Comparison of ENCODE assay signal across 8 cellular contexts in the genomic region with DNA sequence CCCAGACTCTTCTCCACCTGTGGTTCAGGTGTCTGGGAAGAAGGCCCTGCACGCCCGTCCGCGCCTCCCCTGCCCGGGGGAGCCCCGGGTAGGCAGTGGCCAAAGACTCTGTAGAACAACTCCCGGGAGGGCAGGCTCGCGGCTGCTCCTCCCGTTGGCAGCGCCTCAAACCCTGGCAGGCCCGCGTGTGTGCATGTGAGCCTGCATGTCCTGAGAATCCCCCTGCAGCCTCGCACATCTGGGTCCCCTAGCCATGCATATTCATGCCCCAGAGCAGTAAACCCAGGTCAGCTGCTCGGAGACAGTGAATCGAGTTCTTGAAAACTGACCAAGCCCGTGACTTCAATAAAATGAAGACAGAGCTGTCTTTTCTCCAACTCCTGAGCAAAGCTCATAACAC.
A peak's percentile ranks its signal among the peaks of the same experiment; 100 is the strongest.
DNase-seq lines count a peak whose midpoint lies in the region; ATAC-seq and TF ChIP-seq lines count a peak whose summit lies in the region.

No MANE protein-coding gene starts in this region.

- H3K36me3 Mint-ChIP-seq in activated CD4-positive, alpha-beta memory T cell treated with anti-CD3 and anti-CD28 coated beads for 36 hours: peaks cover 2% of the 10 kb centered on the region
- H3K36me3 Mint-ChIP-seq in activated CD4-positive, alpha-beta memory T cell treated with anti-CD3 and anti-CD28 coated beads, Interleukin-2, amount 10 ng/mL, durations not matched to agents 7 days and 5 days (ENCODE audit: low read depth): no peaks in the 10 kb centered on the region
- no peaks in the 10 kb centered on the region for H3K36me3 Mint-ChIP-seq in endodermal cell (ENCODE audit: low read depth)
- no peaks in the 10 kb centered on the region for H3K36me3 Mint-ChIP-seq in memory B cell

- H3K4me3 Mint-ChIP-seq in activated CD4-positive, alpha-beta memory T cell treated with anti-CD3 and anti-CD28 coated beads for 36 hours: peak overlapping the region; percentile 71
- H3K4me3 Mint-ChIP-seq in activated CD4-positive, alpha-beta memory T cell treated with anti-CD3 and anti-CD28 coated beads, Interleukin-2, amount 10 ng/mL, durations not matched to agents 7 days and 5 days: no peak overlapping the region
- H3K4me3 Mint-ChIP-seq in endodermal cell (peak overlapping the region; percentile 56), memory B cell (peak overlapping the region; percentile 78)

- H3K27ac ChIP-seq in endodermal cell (ENCODE audit: low read depth, low read length) (peak overlapping the region; percentile 79), thyroid gland (peak overlapping the region; percentile 24 to 82 (median 71))

- H3K4me3 ChIP-seq in endodermal cell (ENCODE audit: low read length): no peak overlapping the region
- H3K4me3 ChIP-seq in thyroid gland (replicated peaks in 1 of 3): peak overlapping the region in 1 of 3 donors; percentile 24

- H3K4me1 ChIP-seq in endodermal cell (ENCODE audit: control insufficient read depth, insufficient read depth, low read length) (peaks cover 23% of the 10 kb centered on the region), thyroid gland (peaks cover 24 to 54% of the 10 kb centered on the region in 2 donors)

- H3K27ac Mint-ChIP-seq in activated CD4-positive, alpha-beta memory T cell treated with anti-CD3 and anti-CD28 coated beads for 36 hours: no peak overlapping the region
- H3K27ac Mint-ChIP-seq in activated CD4-positive, alpha-beta memory T cell treated with anti-CD3 and anti-CD28 coated beads, Interleukin-2, amount 10 ng/mL, durations not matched to agents 7 days and 5 days: no peak overlapping the region
- H3K27ac Mint-ChIP-seq in endodermal cell (no peak overlapping the region), memory B cell (no peak overlapping the region)

- WGBS in endodermal cell (ENCODE audit: insufficient coverage in 1 of 2, insufficient read length in 1 of 2), 2 experiments: 38 to 57% methylated on average over 15 to 17 of the region's 17 CpGs
- 4 to 12% methylated on average over 6 to 12 of the region's 17 CpGs for WGBS in thyroid gland, 2 donors

- H3K27me3 Mint-ChIP-seq in activated CD4-positive, alpha-beta memory T cell treated with anti-CD3 and anti-CD28 coated beads for 36 hours: peaks cover 71% of the 10 kb centered on the region
- peaks cover 69% of the 10 kb centered on the region for H3K27me3 Mint-ChIP-seq in activated CD4-positive, alpha-beta memory T cell treated with anti-CD3 and anti-CD28 coated beads, Interleukin-2, amount 10 ng/mL, durations not matched to agents 7 days and 5 days
- H3K27me3 Mint-ChIP-seq in endodermal cell (ENCODE audit: insufficient read depth): no peaks in the 10 kb centered on the region
- H3K27me3 Mint-ChIP-seq in memory B cell: peaks cover 27% of the 10 kb centered on the region

- H3K9me3 ChIP-seq in endodermal cell (ENCODE audit: control insufficient read depth, low read length) (no peaks in the 10 kb centered on the region), thyroid gland (no peaks in the 10 kb centered on the region)

- intact Hi-C loops in activated CD4-positive, alpha-beta memory T cell treated with anti-CD3 and anti-CD28 coated beads for 36 hours (cut with micrococcal nuclease): no loop called here
- intact Hi-C loops in thyroid gland (cut with DNase I): no loop called here

- CTCF ChIA-PET in activated CD4-positive, alpha-beta memory T cell treated with anti-CD3 and anti-CD28 coated beads for 36 hours (lab: Charles Lee): interaction anchor here (1.1 kb wide), 1 partner anchor 162 kb away, joined by 3 read pairs; no protein-coding TSS in a partner anchor
- CTCF ChIA-PET in activated CD4-positive, alpha-beta memory T cell treated with anti-CD3 and anti-CD28 coated beads, Interleukin-2, amount 10 ng/mL, durations not matched to agents 7 days and 5 days (lab: Charles Lee): interaction anchor here (1.1 kb wide), 1 partner anchor 8 kb away, joined by 4 read pairs; no protein-coding TSS in a partner anchor

- H3K9me3 Mint-ChIP-seq in activated CD4-positive, alpha-beta memory T cell treated with anti-CD3 and anti-CD28 coated beads for 36 hours: no peaks in the 10 kb centered on the region
- no peaks in the 10 kb centered on the region for H3K9me3 Mint-ChIP-seq in activated CD4-positive, alpha-beta memory T cell treated with anti-CD3 and anti-CD28 coated beads, Interleukin-2, amount 10 ng/mL, durations not matched to agents 7 days and 5 days
- H3K9me3 Mint-ChIP-seq in endodermal cell (no peaks in the 10 kb centered on the region), memory B cell (no peaks in the 10 kb centered on the region)

- TF ChIP-seq CTCF in endodermal cell (conservative IDR thresholded peaks at IDR 0.05) (no peak), thyroid gland (IDR thresholded peaks at IDR 0.05) (no peak)

- H3K36me3 ChIP-seq in endodermal cell (ENCODE audit: control insufficient read depth, insufficient read depth, low read length): no peaks in the 10 kb centered on the region
- no peaks in the 10 kb centered on the region for H3K36me3 ChIP-seq in thyroid gland

- no peaks in the 10 kb centered on the region for H3K27me3 ChIP-seq in endodermal cell (ENCODE audit: control insufficient read depth, insufficient read depth, low read length, poor library complexity, severe bottlenecking)
- no peaks in the 10 kb centered on the region for H3K27me3 ChIP-seq in thyroid gland

- peaks cover 7% of the 10 kb centered on the region for H3K4me1 Mint-ChIP-seq in activated CD4-positive, alpha-beta memory T cell treated with anti-CD3 and anti-CD28 coated beads for 36 hours (ENCODE audit: low read depth)
- peaks cover 4% of the 10 kb centered on the region for H3K4me1 Mint-ChIP-seq in activated CD4-positive, alpha-beta memory T cell treated with anti-CD3 and anti-CD28 coated beads, Interleukin-2, amount 10 ng/mL, durations not matched to agents 7 days and 5 days
- H3K4me1 Mint-ChIP-seq in endodermal cell: peaks cover 68% of the 10 kb centered on the region
- peaks cover 6% of the 10 kb centered on the region for H3K4me1 Mint-ChIP-seq in memory B cell

- POLR2A ChIA-PET in activated CD4-positive, alpha-beta memory T cell treated with anti-CD3 and anti-CD28 coated beads for 36 hours (lab: Charles Lee): interaction anchor here (1.3 to 1.6 kb wide), 2 partner anchors 29 to 30 kb away, joined by 3 to 4 read pairs; no protein-coding TSS in a partner anchor
- POLR2A ChIA-PET in activated CD4-positive, alpha-beta memory T cell treated with anti-CD3 and anti-CD28 coated beads, Interleukin-2, amount 10 ng/mL, durations not matched to agents 7 days and 5 days (lab: Charles Lee): interaction anchor here (1.8 kb wide), 1 partner anchor 30 kb away, joined by 7 read pairs; no protein-coding TSS in a partner anchor

- TF ChIP-seq POLR2A in thyroid gland (IDR thresholded peaks at IDR 0.05): peak in 1 of 2 donors; percentile 38

- DNase-seq in activated CD4-positive, alpha-beta memory T cell treated with anti-CD3 and anti-CD28 coated beads for 36 hours: peak; percentile 12
- no peak for DNase-seq in activated CD4-positive, alpha-beta memory T cell treated with anti-CD3 and anti-CD28 coated beads, Interleukin-2, amount 10 ng/mL, durations not matched to agents 7 days and 5 days
- DNase-seq in RPMI8226: peak; percentile 47
- peak; percentile 88 for DNase-seq in endodermal cell
- DNase-seq in memory B cell (ENCODE audit: low spot score in 2 of 2): peak in 1 of 2 donors; percentile 23
- DNase-seq in thyroid gland: peak; percentile 54 to 74
- no peak for DNase-seq in T1000 (lab: John Stamatoyannopoulos, UW)

- no peak overlapping the region for H3K9ac ChIP-seq in endodermal cell (ENCODE audit: extremely low read depth, low read length, poor library complexity, severe bottlenecking)

- peak; percentile 31 for ATAC-seq in HG02623 (IDR thresholded peaks at IDR 0.05; ENCODE audit: unreplicated experiment)
- ATAC-seq in memory B cell (ENCODE audit: low read depth): peak; percentile 50

Comparison
In these comparisons a context has a peak if more than half of its experiments do, and no peak if none do; other contexts are left out.
1. DNase-seq: peak in activated CD4-positive, alpha-beta memory T cell treated with anti-CD3 and anti-CD28 coated beads for 36 hours (single experiment), RPMI8226 (single experiment), endodermal cell (single experiment) and thyroid gland (2 of 2); none in activated CD4-positive, alpha-beta memory T cell treated with anti-CD3 and anti-CD28 coated beads, Interleukin-2, amount 10 ng/mL, durations not matched to agents 7 days and 5 days (single experiment) and T1000 (single experiment).